Comparison of ENCODE assay signal across 1 cellular context in genomic region chr12:121718653-121719239, GRCh38.
TF ChIP-seq lines count a peak whose summit lies in the region.

No MANE protein-coding gene starts in this region.

TF ChIP-seq in GM12878, 131 proteins besides CTCF, POLR2A, EP300 and RAD21:
- TF ChIP-seq NR2F1 (conservative IDR thresholded peaks at IDR 0.05) = no peak
- TF ChIP-seq SIX5 (IDR thresholded peaks at IDR 0.05; ENCODE audit: low read depth, low read length, severe bottlenecking) = no peak
- TF ChIP-seq MYC (IDR thresholded peaks at IDR 0.05; ENCODE audit: insufficient read depth, insufficient read length, insufficient replicate concordance, low read length, severe bottlenecking) = no peak
- no peak for TF ChIP-seq ZBED1 (IDR thresholded peaks at IDR 0.05; ENCODE audit: borderline replicate concordance)
- TF ChIP-seq PAX8 (IDR thresholded peaks at IDR 0.05) = no peak
- TF ChIP-seq TCF3 (IDR thresholded peaks at IDR 0.05; ENCODE audit: borderline replicate concordance, insufficient read depth, low read depth, low read length) = 0 out of 2 replicates have a peak, but pooled peaks have one; percentile 35
- TF ChIP-seq, protein P1, sequence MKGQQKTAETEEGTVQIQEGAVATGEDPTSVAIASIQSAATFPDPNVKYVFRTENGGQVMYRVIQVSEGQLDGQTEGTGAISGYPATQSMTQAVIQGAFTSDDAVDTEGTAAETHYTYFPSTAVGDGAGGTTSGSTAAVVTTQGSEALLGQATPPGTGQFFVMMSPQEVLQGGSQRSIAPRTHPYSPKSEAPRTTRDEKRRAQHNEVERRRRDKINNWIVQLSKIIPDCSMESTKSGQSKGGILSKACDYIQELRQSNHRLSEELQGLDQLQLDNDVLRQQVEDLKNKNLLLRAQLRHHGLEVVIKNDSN (IDR thresholded peaks at IDR 0.05; ENCODE audit: borderline replicate concordance, extremely low read length, insufficient read depth, low read depth, low read length) = peak; percentile 68
- TF ChIP-seq E2F4 (IDR thresholded peaks at IDR 0.05; ENCODE audit: low read depth, low read length) = no peak
- no peak for TF ChIP-seq TCF7 (IDR thresholded peaks at IDR 0.05; ENCODE audit: borderline replicate concordance)
- TF ChIP-seq SMAD1 (IDR thresholded peaks at IDR 0.05; ENCODE audit: low read depth, partially characterized antibody) = no peak
- TF ChIP-seq RUNX3 (IDR thresholded peaks at IDR 0.05; ENCODE audit: low read length) = peak; percentile 27; the same call in 1 of the 2 replicates
- 0 out of 2 replicates have a peak, but pooled peaks have one; percentile 25 for TF ChIP-seq TCF12 (IDR thresholded peaks at IDR 0.05; ENCODE audit: low read depth, low read length)
